In genomic region chr2:237143118-237143517, GRCh38 we compare ENCODE assay signal across 1 cellular context.
TF ChIP-seq lines count a peak whose summit lies in the region.

No MANE protein-coding gene starts in this region.

TF ChIP-seq in A549, 52 proteins besides CTCF, POLR2A, EP300 and RAD21 (continued from another document):
- TF ChIP-seq CBX8 (IDR thresholded peaks at IDR 0.05) (no peak), NR3C1 (IDR thresholded peaks at IDR 0.05) (no peak), RFX5 (IDR thresholded peaks at IDR 0.05) (no peak), ATOH8 (CRISPR knock-in tag; IDR thresholded peaks at IDR 0.05; ENCODE audit: low read depth) (no peak), E2F6 (IDR thresholded peaks at IDR 0.05; ENCODE audit: borderline replicate concordance, low read depth) (no peak), HMGXB4 (CRISPR knock-in tag; IDR thresholded peaks at IDR 0.05; ENCODE audit: borderline replicate concordance) (no peak), RARB (CRISPR knock-in tag; IDR thresholded peaks at IDR 0.05) (no peak), HOXB13 (CRISPR knock-in tag; IDR thresholded peaks at IDR 0.05; ENCODE audit: low read depth) (no peak), JUN (IDR thresholded peaks at IDR 0.05) (no peak), MAX (IDR thresholded peaks at IDR 0.05) (no peak), RNF2 (IDR thresholded peaks at IDR 0.05; ENCODE audit: borderline replicate concordance, low read depth) (no peak), NPAS2 (CRISPR knock-in tag; IDR thresholded peaks at IDR 0.05; ENCODE audit: borderline replicate concordance) (no peak), SREBF2 (IDR thresholded peaks at IDR 0.05) (no peak), BHLHE40 (IDR thresholded peaks at IDR 0.05; ENCODE audit: low read depth, low read length) (no peak)
